Comparison of ENCODE assay signal across 2 cellular contexts in genomic region chr12:49264466-49264872, GRCh38.
TF ChIP-seq lines count a peak whose summit lies in the region.

No MANE protein-coding gene starts in this region.

TF ChIP-seq in K562, 482 proteins besides CTCF, POLR2A, EP300 and RAD21 (continued from another document and continues in another):
- TF ChIP-seq ZNF407 (IDR thresholded peaks at IDR 0.05; ENCODE audit: low read depth) (no peak), ZC3H4 (CRISPR knock-in tag; IDR thresholded peaks at IDR 0.05; ENCODE audit: borderline replicate concordance) (no peak), MEF2D (tag; conservative IDR thresholded peaks at IDR 0.05; ENCODE audit: low read depth) (no peak), TAF1 (IDR thresholded peaks at IDR 0.05; ENCODE audit: control insufficient read depth, extremely low read depth, insufficient read depth, low read length, severe bottlenecking) (no peak), TAF15 (IDR thresholded peaks at IDR 0.05; ENCODE audit: low read depth, low read length) (0 out of 2 replicates have a peak, but pooled peaks have one; percentile 7), SOX6 (IDR thresholded peaks at IDR 0.05) (0 out of 2 replicates have a peak, but pooled peaks have one; percentile 0), ZNF584 (CRISPR knock-in tag; IDR thresholded peaks at IDR 0.05; ENCODE audit: low read depth) (peak; percentile 64; the same call in 1 of the 2 replicates), ZKSCAN1 (IDR thresholded peaks at IDR 0.05; ENCODE audit: low read depth, low read length) (no peak), MAFF (IDR thresholded peaks at IDR 0.05; ENCODE audit: low read length) (no peak), MCM2 (IDR thresholded peaks at IDR 0.05; ENCODE audit: low read depth) (peak; percentile 91), KLF10 (CRISPR knock-in tag; IDR thresholded peaks at IDR 0.05) (no peak), ZNF707 (CRISPR knock-in tag; conservative IDR thresholded peaks at IDR 0.05) (no peak), U2AF2 (optimal IDR thresholded peaks at IDR 0.05; ENCODE audit: low read depth, low read length) (no peak), RBM34 (IDR thresholded peaks at IDR 0.05; ENCODE audit: borderline replicate concordance, insufficient read depth, low read length) (no peak), ASH1L (IDR thresholded peaks at IDR 0.05; ENCODE audit: borderline replicate concordance, low read depth, partially characterized antibody) (peak; percentile 21)

TF ChIP-seq in HepG2, 621 proteins besides CTCF, POLR2A, EP300 and RAD21 (continued from another document and continues in another):
- 0 out of 2 replicates have a peak, but pooled peaks have one; percentile 45 for TF ChIP-seq HBP1 (CRISPR knock-in tag; IDR thresholded peaks at IDR 0.05; ENCODE audit: low read depth)
- no peak for TF ChIP-seq SOX6 (IDR thresholded peaks at IDR 0.05)
- peak; percentile 21; the same call in 1 of the 2 replicates for TF ChIP-seq SOX6 (CRISPR knock-in tag; IDR thresholded peaks at IDR 0.05)
- TF ChIP-seq ZNF362 (CRISPR knock-in tag; IDR thresholded peaks at IDR 0.05; ENCODE audit: borderline replicate concordance), result no peak
- TF ChIP-seq GABPA (IDR thresholded peaks at IDR 0.05; ENCODE audit: low read depth, low read length), result peak; percentile 40; the same call in 1 of the 2 replicates
- TF ChIP-seq GABPA (CRISPR knock-in tag; IDR thresholded peaks at IDR 0.05; ENCODE audit: low read depth), result no peak; the same call in 1 of the 2 replicates
- no peak for TF ChIP-seq HNF4A (CRISPR knock-in tag; IDR thresholded peaks at IDR 0.05)
- no peak for TF ChIP-seq ZNF180 (CRISPR knock-in tag; IDR thresholded peaks at IDR 0.05; ENCODE audit: borderline replicate concordance, low read depth)
- no peak for TF ChIP-seq EED (CRISPR knock-in tag; IDR thresholded peaks at IDR 0.05)
- no peak for TF ChIP-seq PAF1 (CRISPR knock-in tag; IDR thresholded peaks at IDR 0.05)
- TF ChIP-seq SNAPC2 (CRISPR knock-in tag; IDR thresholded peaks at IDR 0.05), result peak; percentile 81; the same call in 1 of the 2 replicates
- TF ChIP-seq CSRNP1 (CRISPR knock-in tag; IDR thresholded peaks at IDR 0.05), result no peak
- TF ChIP-seq SP4 (CRISPR knock-in tag; IDR thresholded peaks at IDR 0.05), result no peak
- TF ChIP-seq ZBTB33 (CRISPR knock-in tag; IDR thresholded peaks at IDR 0.05), result no peak
- TF ChIP-seq ARID4A (CRISPR knock-in tag; IDR thresholded peaks at IDR 0.05; ENCODE audit: borderline replicate concordance), result peak; percentile 68
- 0 out of 2 replicates have a peak, but pooled peaks have one; percentile 6 for TF ChIP-seq ZNF672 (CRISPR knock-in tag; IDR thresholded peaks at IDR 0.05)
- no peak for TF ChIP-seq DZIP1 (CRISPR knock-in tag; IDR thresholded peaks at IDR 0.05)
- no peak for TF ChIP-seq ZNF619 (CRISPR knock-in tag; IDR thresholded peaks at IDR 0.05)
- no peak; the same call in 1 of the 2 replicates for TF ChIP-seq GATA4 (IDR thresholded peaks at IDR 0.05; ENCODE audit: borderline replicate concordance, low read depth)
- no peak for TF ChIP-seq SAFB2 (CRISPR knock-in tag; IDR thresholded peaks at IDR 0.05; ENCODE audit: borderline replicate concordance, low read depth)
- TF ChIP-seq TMF1 (CRISPR knock-in tag; IDR thresholded peaks at IDR 0.05; ENCODE audit: low read depth), result 0 out of 2 replicates have a peak, but pooled peaks have one; percentile 72
- no peak for TF ChIP-seq REST (IDR thresholded peaks at IDR 0.05; ENCODE audit: borderline replicate concordance in 1 of 2, low read depth in 1 of 2, low read length in 2 of 2)
- peak; percentile 38; the same call in 1 of the 2 replicates for TF ChIP-seq PATZ1 (CRISPR knock-in tag; IDR thresholded peaks at IDR 0.05)
- TF ChIP-seq KDM3A (CRISPR knock-in tag; IDR thresholded peaks at IDR 0.05; ENCODE audit: low read depth), result no peak
- peak; percentile 54 for TF ChIP-seq HNRNPLL (IDR thresholded peaks at IDR 0.05; ENCODE audit: low read depth, low read length, poor library complexity, severe bottlenecking)
- TF ChIP-seq ZNF280B (CRISPR knock-in tag; IDR thresholded peaks at IDR 0.05; ENCODE audit: borderline replicate concordance), result no peak
- no peak for TF ChIP-seq ZNF772 (CRISPR knock-in tag; IDR thresholded peaks at IDR 0.05)
